31 cellular contexts compared by ENCODE assay signal in the genomic region with DNA sequence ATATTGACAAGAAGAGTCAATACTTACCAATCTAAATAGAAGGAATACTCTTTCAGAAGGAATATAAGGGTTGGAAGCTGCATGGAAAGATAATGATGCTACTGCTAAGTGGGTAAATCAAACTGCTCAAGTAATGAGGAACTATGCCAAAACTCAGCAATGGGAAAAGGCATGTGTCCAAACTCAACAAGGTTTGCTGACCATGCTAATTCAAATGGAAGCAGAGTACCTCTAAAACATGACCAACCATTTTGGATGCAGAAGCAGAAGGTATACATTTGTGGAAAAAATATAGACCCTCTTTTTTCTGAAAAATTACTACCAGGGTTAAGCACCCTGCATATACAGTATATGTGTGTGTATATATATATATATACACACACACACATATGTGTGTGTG.
"Had no signal": no experiment of that assay in that cellular context is flagged by ENCODE, and none has a peak within 500 bp of the region (broad histone marks: within the 10 kb centered on the region; RNA-seq: fewer than 3 reads in every experiment).

No MANE protein-coding gene starts in this region.

- H3K27me3 Mint-ChIP-seq: progenitor cell of endocrine pancreas, type B pancreatic cell had no signal

- H3K9ac ChIP-seq: neural progenitor cell, parathyroid adenoma had no signal

- H3K4me1 ChIP-seq: neural progenitor cell, parathyroid adenoma, psoas muscle, spleen, suprapubic skin, testis, transverse colon, upper lobe of right lung, uterus had no signal

- H2AFZ ChIP-seq: neural progenitor cell, parathyroid adenoma had no signal

- H3K9me3 ChIP-seq: ovary, psoas muscle, spleen, suprapubic skin, testis, tibial artery, transverse colon, upper lobe of right lung, uterus had no signal

- DNase-seq: natural killer cell; occipital lobe; ovary; posterior cingulate gyrus; psoas muscle; right cardiac atrium; spleen; stimulated activated CD4-positive, alpha-beta T cell treated with anti-CD3 and anti-CD28 coated beads, Interleukin-12 subunit alpha, Interleukin-12 subunit beta, amount 100 ng/mL, for 4 hours; stimulated activated CD4-positive, alpha-beta T cell treated with anti-CD3 and anti-CD28 coated beads, Interleukin-1b, Interleukin-23, amount 100 ng/mL, for 48 hours; stimulated activated CD4-positive, alpha-beta T cell treated with anti-CD3 and anti-CD28 coated beads, Interleukin-4, amount 100 ng/mL, for 1 hour; stimulated activated CD4-positive, alpha-beta T cell treated with anti-CD3 and anti-CD28 coated beads, Interleukin-4, amount 100 ng/mL, for 4 hours; stimulated activated CD8-positive, alpha-beta memory T cell treated with anti-CD3 and anti-CD28 coated beads, Interleukin-4, amount 100 ng/mL, for 48 hours; stimulated activated naive CD4-positive, alpha-beta T cell; stimulated activated naive CD8-positive, alpha-beta T cell treated with anti-CD3 and anti-CD28 coated beads, Interleukin-15, amount 100 ng/mL, for 72 hours; stimulated activated naive CD8-positive, alpha-beta T cell treated with anti-CD3 and anti-CD28 coated beads, Interleukin-15, Interleukin-2, amounts not matched to agents 100 U/mL and 50 U/mL, for 24 hours; substantia nigra; testis; tibial artery; transverse colon; upper lobe of right lung; uterus had no signal

- H3K36me3 ChIP-seq: neural progenitor cell, ovary, spleen, suprapubic skin, tibial artery, transverse colon, upper lobe of right lung, uterus had no signal

- H3K36me3 Mint-ChIP-seq: natural killer cell, neural progenitor cell, type B pancreatic cell had no signal

- ATAC-seq: natural killer cell; psoas muscle; right cardiac atrium; sciatic nerve; stimulated activated memory B cell treated with anti-CD40 and anti-IgM and Interleukin-4, amounts not matched to agents 10 μg/mL and 1 μg/mL and 100 μg/mL, for 72 hours; stimulated activated naive CD8-positive, alpha-beta T cell treated with anti-CD3 and anti-CD28 coated beads, Interleukin-15, amount 100 ng/mL, for 72 hours; stimulated activated naive CD8-positive, alpha-beta T cell treated with anti-CD3 and anti-CD28 coated beads, Interleukin-15, Interleukin-2, amounts not matched to agents 100 U/mL and 50 U/mL, for 24 hours; upper lobe of right lung had no signal

- H3K27me3 ChIP-seq: neural progenitor cell, ovary, spleen, suprapubic skin, testis, tibial artery, transverse colon, upper lobe of right lung, uterus had no signal

- H3K4me1 Mint-ChIP-seq: natural killer cell; nephron; neural progenitor cell; stimulated activated memory B cell treated with anti-CD40 and anti-IgM and Interleukin-4, amounts not matched to agents 10 μg/mL and 1 μg/mL and 100 μg/mL, for 72 hours; stimulated activated naive CD8-positive, alpha-beta T cell treated with anti-CD3 and anti-CD28 coated beads, Interleukin-15, amount 100 ng/mL, for 72 hours had no signal

- H3K27ac ChIP-seq: neural progenitor cell, ovary, parathyroid adenoma, psoas muscle, skin epidermis, spleen, suprapubic skin, testis, tibial artery, transverse colon, upper lobe of right lung, uterus had no signal

- H3K4me2 ChIP-seq: neural progenitor cell, smooth muscle cell had no signal

- H3K27ac Mint-ChIP-seq: natural killer cell; nephron; neural progenitor cell; progenitor cell of endocrine pancreas; stimulated activated memory B cell treated with anti-CD40 and anti-IgM and Interleukin-4, amounts not matched to agents 10 μg/mL and 1 μg/mL and 100 μg/mL, for 72 hours; stimulated activated naive CD8-positive, alpha-beta T cell treated with anti-CD3 and anti-CD28 coated beads, Interleukin-15, amount 100 ng/mL, for 72 hours; type B pancreatic cell had no signal

- H3K4me3 ChIP-seq: neural progenitor cell, ovary, psoas muscle, skin epidermis, smooth muscle cell, spleen, suprapubic skin, testis, tibial artery, transverse colon, upper lobe of right lung, uterus had no signal

- H3K4me3 Mint-ChIP-seq: natural killer cell; nephron; neural progenitor cell; stimulated activated memory B cell treated with anti-CD40 and anti-IgM and Interleukin-4, amounts not matched to agents 10 μg/mL and 1 μg/mL and 100 μg/mL, for 72 hours; stimulated activated naive CD8-positive, alpha-beta T cell treated with anti-CD3 and anti-CD28 coated beads, Interleukin-15, amount 100 ng/mL, for 72 hours; type B pancreatic cell had no signal
